ENCODE assay signal across 1 cellular context in the genomic region with DNA sequence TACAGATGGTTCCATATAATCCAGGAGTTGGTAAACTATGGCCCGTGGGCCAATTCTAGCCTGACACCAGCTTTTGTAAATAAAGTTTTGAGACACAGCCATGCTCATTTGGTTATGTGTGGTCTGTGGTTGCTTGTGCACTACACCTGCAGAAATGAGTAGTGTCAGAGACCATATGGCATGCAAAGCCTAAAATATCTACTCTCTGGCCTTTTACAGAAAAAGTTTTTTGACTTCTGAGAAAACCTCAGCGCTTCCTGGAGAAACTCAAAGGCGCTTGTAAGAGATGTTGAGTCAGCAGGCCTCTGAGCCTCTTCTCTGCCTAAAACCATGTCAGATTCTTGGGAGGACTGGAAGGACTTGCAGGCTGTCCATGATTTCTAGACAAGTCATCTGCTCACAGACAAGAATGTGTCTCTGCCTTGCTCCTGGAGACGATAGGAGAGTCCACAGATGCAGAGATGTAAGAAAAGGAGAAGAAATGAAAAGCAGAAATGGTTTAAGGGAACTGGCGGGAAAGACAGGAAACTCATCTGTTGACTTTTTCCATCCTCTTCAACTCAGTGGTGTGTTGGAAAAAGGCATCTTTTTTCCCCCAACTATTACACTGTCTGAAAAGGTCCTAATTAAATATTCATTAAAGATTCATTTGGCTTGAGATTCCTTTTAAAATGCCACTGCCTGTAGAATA.
TF ChIP-seq lines count a peak whose summit lies in the region.

No MANE protein-coding gene starts in this region.

TF ChIP-seq in GM12878, 131 proteins besides CTCF, POLR2A, EP300 and RAD21 (continued from another document and continues in another):
- TF ChIP-seq, protein P1, sequence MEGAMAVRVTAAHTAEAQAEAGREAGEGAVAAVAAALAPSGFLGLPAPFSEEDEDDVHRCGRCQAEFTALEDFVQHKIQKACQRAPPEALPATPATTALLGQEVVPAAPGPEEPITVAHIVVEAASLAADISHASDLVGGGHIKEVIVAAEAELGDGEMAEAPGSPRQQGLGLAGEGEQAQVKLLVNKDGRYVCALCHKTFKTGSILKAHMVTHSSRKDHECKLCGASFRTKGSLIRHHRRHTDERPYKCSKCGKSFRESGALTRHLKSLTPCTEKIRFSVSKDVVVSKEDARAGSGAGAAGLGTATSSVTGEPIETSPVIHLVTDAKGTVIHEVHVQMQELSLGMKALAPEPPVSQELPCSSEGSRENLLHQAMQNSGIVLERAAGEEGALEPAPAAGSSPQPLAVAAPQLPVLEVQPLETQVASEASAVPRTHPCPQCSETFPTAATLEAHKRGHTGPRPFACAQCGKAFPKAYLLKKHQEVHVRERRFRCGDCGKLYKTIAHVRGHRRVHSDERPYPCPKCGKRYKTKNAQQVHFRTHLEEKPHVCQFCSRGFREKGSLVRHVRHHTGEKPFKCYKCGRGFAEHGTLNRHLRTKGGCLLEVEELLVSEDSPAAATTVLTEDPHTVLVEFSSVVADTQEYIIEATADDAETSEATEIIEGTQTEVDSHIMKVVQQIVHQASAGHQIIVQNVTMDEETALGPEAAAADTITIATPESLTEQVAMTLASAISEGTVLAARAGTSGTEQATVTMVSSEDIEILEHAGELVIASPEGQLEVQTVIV (IDR thresholded peaks at IDR 0.05; ENCODE audit: borderline replicate concordance, partially characterized antibody) = no peak
- TF ChIP-seq MTA2 (IDR thresholded peaks at IDR 0.05; ENCODE audit: low read depth) (peak; percentile 75), NFIC (IDR thresholded peaks at IDR 0.05; ENCODE audit: low read depth, low read length) (no peak), ZNF622 (IDR thresholded peaks at IDR 0.05) (no peak), USF2 (IDR thresholded peaks at IDR 0.05; ENCODE audit: borderline replicate concordance, low read depth, low read length) (no peak), EZH2 (IDR thresholded peaks at IDR 0.05; ENCODE audit: borderline replicate concordance, control insufficient read depth, low read depth, low read length) (0 out of 2 replicates have a peak, but pooled peaks have one; percentile 83), TARDBP (IDR thresholded peaks at IDR 0.05; ENCODE audit: borderline replicate concordance) (peak; percentile 95), ETV6 (conservative IDR thresholded peaks at IDR 0.05 in 1 of 2, IDR thresholded peaks at IDR 0.05 in 1 of 2; ENCODE audit: borderline replicate concordance in 1 of 2, low read depth in 1 of 2) (peak in 1 of 2 experiments; percentile 90; a peak in 2 of 4 replicates), JUNB (IDR thresholded peaks at IDR 0.05) (peak; percentile 90), EED (IDR thresholded peaks at IDR 0.05; ENCODE audit: low read depth) (peak; percentile 90), POLR2AphosphoS2 (IDR thresholded peaks at IDR 0.05; ENCODE audit: low read depth, low read length) (no peak), SRF (IDR thresholded peaks at IDR 0.05; ENCODE audit: low read depth in 2 of 2, low read length in 2 of 2) (peak in 1 of 2 experiments; percentile 75; a peak in 1 of 4 replicates), SMAD1 (IDR thresholded peaks at IDR 0.05; ENCODE audit: low read depth, partially characterized antibody) (no peak), CEBPZ (IDR thresholded peaks at IDR 0.05; ENCODE audit: low read depth, low read length) (no peak), FOXM1 (IDR thresholded peaks at IDR 0.05; ENCODE audit: low read depth, low read length) (no peak), MYB (IDR thresholded peaks at IDR 0.05; ENCODE audit: borderline replicate concordance, low read depth, low read length) (no peak), ATF3 (IDR thresholded peaks at IDR 0.05; ENCODE audit: borderline replicate concordance, extremely low read depth, low read depth, low read length) (no peak), SMC3 (IDR thresholded peaks at IDR 0.05; ENCODE audit: borderline replicate concordance, low read length) (peak; percentile 12; the same call in 1 of the 2 replicates), RCOR1 (conservative IDR thresholded peaks at IDR 0.05; ENCODE audit: low read depth, low read length) (0 out of 2 replicates have a peak, but pooled peaks have one; percentile 31), NKRF (conservative IDR thresholded peaks at IDR 0.05) (no peak)
- TF ChIP-seq, protein P2, sequence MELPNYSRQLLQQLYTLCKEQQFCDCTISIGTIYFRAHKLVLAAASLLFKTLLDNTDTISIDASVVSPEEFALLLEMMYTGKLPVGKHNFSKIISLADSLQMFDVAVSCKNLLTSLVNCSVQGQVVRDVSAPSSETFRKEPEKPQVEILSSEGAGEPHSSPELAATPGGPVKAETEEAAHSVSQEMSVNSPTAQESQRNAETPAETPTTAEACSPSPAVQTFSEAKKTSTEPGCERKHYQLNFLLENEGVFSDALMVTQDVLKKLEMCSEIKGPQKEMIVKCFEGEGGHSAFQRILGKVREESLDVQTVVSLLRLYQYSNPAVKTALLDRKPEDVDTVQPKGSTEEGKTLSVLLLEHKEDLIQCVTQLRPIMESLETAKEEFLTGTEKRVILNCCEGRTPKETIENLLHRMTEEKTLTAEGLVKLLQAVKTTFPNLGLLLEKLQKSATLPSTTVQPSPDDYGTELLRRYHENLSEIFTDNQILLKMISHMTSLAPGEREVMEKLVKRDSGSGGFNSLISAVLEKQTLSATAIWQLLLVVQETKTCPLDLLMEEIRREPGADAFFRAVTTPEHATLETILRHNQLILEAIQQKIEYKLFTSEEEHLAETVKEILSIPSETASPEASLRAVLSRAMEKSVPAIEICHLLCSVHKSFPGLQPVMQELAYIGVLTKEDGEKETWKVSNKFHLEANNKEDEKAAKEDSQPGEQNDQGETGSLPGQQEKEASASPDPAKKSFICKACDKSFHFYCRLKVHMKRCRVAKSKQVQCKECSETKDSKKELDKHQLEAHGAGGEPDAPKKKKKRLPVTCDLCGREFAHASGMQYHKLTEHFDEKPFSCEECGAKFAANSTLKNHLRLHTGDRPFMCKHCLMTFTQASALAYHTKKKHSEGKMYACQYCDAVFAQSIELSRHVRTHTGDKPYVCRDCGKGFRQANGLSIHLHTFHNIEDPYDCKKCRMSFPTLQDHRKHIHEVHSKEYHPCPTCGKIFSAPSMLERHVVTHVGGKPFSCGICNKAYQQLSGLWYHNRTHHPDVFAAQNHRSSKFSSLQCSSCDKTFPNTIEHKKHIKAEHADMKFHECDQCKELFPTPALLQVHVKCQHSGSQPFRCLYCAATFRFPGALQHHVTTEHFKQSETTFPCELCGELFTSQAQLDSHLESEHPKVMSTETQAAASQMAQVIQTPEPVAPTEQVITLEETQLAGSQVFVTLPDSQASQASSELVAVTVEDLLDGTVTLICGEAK (IDR thresholded peaks at IDR 0.05; ENCODE audit: borderline replicate concordance) = peak; percentile 100
- TF ChIP-seq, protein P3, sequence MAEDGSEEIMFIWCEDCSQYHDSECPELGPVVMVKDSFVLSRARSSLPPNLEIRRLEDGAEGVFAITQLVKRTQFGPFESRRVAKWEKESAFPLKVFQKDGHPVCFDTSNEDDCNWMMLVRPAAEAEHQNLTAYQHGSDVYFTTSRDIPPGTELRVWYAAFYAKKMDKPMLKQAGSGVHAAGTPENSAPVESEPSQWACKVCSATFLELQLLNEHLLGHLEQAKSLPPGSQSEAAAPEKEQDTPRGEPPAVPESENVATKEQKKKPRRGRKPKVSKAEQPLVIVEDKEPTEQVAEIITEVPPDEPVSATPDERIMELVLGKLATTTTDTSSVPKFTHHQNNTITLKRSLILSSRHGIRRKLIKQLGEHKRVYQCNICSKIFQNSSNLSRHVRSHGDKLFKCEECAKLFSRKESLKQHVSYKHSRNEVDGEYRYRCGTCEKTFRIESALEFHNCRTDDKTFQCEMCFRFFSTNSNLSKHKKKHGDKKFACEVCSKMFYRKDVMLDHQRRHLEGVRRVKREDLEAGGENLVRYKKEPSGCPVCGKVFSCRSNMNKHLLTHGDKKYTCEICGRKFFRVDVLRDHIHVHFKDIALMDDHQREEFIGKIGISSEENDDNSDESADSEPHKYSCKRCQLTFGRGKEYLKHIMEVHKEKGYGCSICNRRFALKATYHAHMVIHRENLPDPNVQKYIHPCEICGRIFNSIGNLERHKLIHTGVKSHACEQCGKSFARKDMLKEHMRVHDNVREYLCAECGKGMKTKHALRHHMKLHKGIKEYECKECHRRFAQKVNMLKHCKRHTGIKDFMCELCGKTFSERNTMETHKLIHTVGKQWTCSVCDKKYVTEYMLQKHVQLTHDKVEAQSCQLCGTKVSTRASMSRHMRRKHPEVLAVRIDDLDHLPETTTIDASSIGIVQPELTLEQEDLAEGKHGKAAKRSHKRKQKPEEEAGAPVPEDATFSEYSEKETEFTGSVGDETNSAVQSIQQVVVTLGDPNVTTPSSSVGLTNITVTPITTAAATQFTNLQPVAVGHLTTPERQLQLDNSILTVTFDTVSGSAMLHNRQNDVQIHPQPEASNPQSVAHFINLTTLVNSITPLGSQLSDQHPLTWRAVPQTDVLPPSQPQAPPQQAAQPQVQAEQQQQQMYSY (CRISPR knock-in tag; IDR thresholded peaks at IDR 0.05) = no peak
- TF ChIP-seq, protein P4, sequence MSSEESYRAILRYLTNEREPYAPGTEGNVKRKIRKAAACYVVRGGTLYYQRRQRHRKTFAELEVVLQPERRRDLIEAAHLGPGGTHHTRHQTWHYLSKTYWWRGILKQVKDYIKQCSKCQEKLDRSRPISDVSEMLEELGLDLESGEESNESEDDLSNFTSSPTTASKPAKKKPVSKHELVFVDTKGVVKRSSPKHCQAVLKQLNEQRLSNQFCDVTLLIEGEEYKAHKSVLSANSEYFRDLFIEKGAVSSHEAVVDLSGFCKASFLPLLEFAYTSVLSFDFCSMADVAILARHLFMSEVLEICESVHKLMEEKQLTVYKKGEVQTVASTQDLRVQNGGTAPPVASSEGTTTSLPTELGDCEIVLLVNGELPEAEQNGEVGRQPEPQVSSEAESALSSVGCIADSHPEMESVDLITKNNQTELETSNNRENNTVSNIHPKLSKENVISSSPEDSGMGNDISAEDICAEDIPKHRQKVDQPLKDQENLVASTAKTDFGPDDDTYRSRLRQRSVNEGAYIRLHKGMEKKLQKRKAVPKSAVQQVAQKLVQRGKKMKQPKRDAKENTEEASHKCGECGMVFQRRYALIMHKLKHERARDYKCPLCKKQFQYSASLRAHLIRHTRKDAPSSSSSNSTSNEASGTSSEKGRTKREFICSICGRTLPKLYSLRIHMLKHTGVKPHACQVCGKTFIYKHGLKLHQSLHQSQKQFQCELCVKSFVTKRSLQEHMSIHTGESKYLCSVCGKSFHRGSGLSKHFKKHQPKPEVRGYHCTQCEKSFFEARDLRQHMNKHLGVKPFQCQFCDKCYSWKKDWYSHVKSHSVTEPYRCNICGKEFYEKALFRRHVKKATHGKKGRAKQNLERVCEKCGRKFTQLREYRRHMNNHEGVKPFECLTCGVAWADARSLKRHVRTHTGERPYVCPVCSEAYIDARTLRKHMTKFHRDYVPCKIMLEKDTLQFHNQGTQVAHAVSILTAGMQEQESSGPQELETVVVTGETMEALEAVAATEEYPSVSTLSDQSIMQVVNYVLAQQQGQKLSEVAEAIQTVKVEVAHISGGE (CRISPR knock-in tag; IDR thresholded peaks at IDR 0.05) = no peak
